ENCODE assay signal across 20 cellular contexts in genomic region chr6:41685641-41686380, GRCh38. TPM values are rescaled to one million over a fixed set of nuclear protein-coding genes. Genes with fewer than 3 reads are reported as not detected.
DNase-seq lines count a peak whose midpoint lies in the region; ATAC-seq lines count a peak whose summit lies in the region.
"Had no signal": no experiment of that assay in that cellular context is flagged by ENCODE, and none has a peak within 500 bp of the region (broad histone marks: within the 10 kb centered on the region; RNA-seq: fewer than 3 reads in every experiment).

No MANE protein-coding gene starts in this region.

- H3K9me3 Mint-ChIP-seq in activated T-cell treated with anti-CD3 and anti-CD28 coated beads, Interleukin-2, amount 50 U/mL, for 24 hours, result no peaks in the 10 kb centered on the region
- H3K9me3 Mint-ChIP-seq: CD4-positive, alpha-beta T cell had no signal

- H3K23ac ChIP-seq in neuronal stem cell (ENCODE audit: low read depth, low read length, poor library complexity), result no peak overlapping the region

- H2AK5ac ChIP-seq in neuronal stem cell (ENCODE audit: low read depth, low read length), result peak overlapping the region; percentile 78

- no peak overlapping the region for H2BK15ac ChIP-seq in neuronal stem cell (ENCODE audit: low read length)

- H3K4me3 ChIP-seq in neuronal stem cell (ENCODE audit: low read length in 2 of 2), result no peak overlapping the region
- H3K4me3 ChIP-seq: GM23248 had no signal

- H3K27me3 Mint-ChIP-seq in activated T-cell treated with anti-CD3 and anti-CD28 coated beads, Interleukin-2, amount 50 U/mL, for 24 hours, result no peaks in the 10 kb centered on the region
- H3K27me3 Mint-ChIP-seq: CD4-positive, alpha-beta T cell had no signal

- no peaks in the 10 kb centered on the region for H3K9me3 ChIP-seq in neuronal stem cell (replicated peaks in 1 of 2; ENCODE audit: control insufficient read depth in 2 of 2, insufficient read depth in 1 of 2, low read depth in 1 of 2, low read length in 2 of 2)
- H3K9me3 ChIP-seq: BE2C had no signal

- no peak overlapping the region for H3K4ac ChIP-seq in neuronal stem cell (ENCODE audit: low read length)

- H3K18ac ChIP-seq in neuronal stem cell (ENCODE audit: low read length), result no peak overlapping the region

- H3K4me1 Mint-ChIP-seq in activated T-cell treated with anti-CD3 and anti-CD28 coated beads, Interleukin-2, amount 50 U/mL, for 24 hours (ENCODE audit: low read depth), result peaks cover 18% of the 10 kb centered on the region

- H3K79me1 ChIP-seq in neuronal stem cell (ENCODE audit: low read depth, low read length), result no peaks in the 10 kb centered on the region

- no peaks in the 10 kb centered on the region for H3K36me3 ChIP-seq in neuronal stem cell (replicated peaks in 1 of 2; ENCODE audit: control insufficient read depth in 2 of 2, insufficient read depth in 2 of 2, low read length in 2 of 2)
- H3K36me3 ChIP-seq: BE2C had no signal

- H3K4me3 Mint-ChIP-seq in activated T-cell treated with anti-CD3 and anti-CD28 coated beads, Interleukin-2, amount 50 U/mL, for 24 hours, result no peak overlapping the region
- H3K4me3 Mint-ChIP-seq: CD4-positive, alpha-beta T cell had no signal

- H3K27ac Mint-ChIP-seq in activated T-cell treated with anti-CD3 and anti-CD28 coated beads, Interleukin-2, amount 50 U/mL, for 24 hours, result no peak overlapping the region
- H3K27ac Mint-ChIP-seq: CD4-positive, alpha-beta T cell had no signal

- peaks cover 10 to 11% of the 10 kb centered on the region in 2 donors for H3K4me1 ChIP-seq in neuronal stem cell (ENCODE audit: control insufficient read depth in 2 of 2, insufficient read depth in 1 of 2, low read depth in 1 of 2, low read length in 2 of 2)

- no peak overlapping the region for H3K9ac ChIP-seq in neuronal stem cell (ENCODE audit: low read depth, low read length, poor library complexity)
- H3K9ac ChIP-seq: GM23248 had no signal

- no CpG with 5 or more reads among the region's 7 CpGs for WGBS in neuronal stem cell (ENCODE audit: extremely low coverage in 2 of 2, insufficient read length in 2 of 2, insufficient replicate concordance in 1 of 2), 2 donors

- H2BK12ac ChIP-seq in neuronal stem cell (ENCODE audit: low read length), result no peak overlapping the region

- H2AFZ ChIP-seq in neuronal stem cell (ENCODE audit: low read length), result no peak overlapping the region
- H2AFZ ChIP-seq: GM23248 had no signal

- no peak overlapping the region for H4K8ac ChIP-seq in neuronal stem cell (ENCODE audit: low read depth, low read length)

- peaks cover 35% of the 10 kb centered on the region for H3K36me3 Mint-ChIP-seq in activated T-cell treated with anti-CD3 and anti-CD28 coated beads, Interleukin-2, amount 50 U/mL, for 24 hours (ENCODE audit: low read depth)

- no peak overlapping the region for H2BK5ac ChIP-seq in neuronal stem cell (ENCODE audit: low read length)

- no peak overlapping the region for H3K4me2 ChIP-seq in neuronal stem cell (ENCODE audit: insufficient read depth, low read length, poor library complexity, severe bottlenecking)

- peak overlapping the region; percentile 21 for H3K27ac ChIP-seq in caudate nucleus (ENCODE audit: low read depth, low read length)
- no peak overlapping the region for H3K27ac ChIP-seq in neuronal stem cell (replicated peaks; ENCODE audit: low read length)
- H3K27ac ChIP-seq in substantia nigra (ENCODE audit: low read depth, low read length, poor library complexity, severe bottlenecking), result peak overlapping the region; percentile 94
- H3K27ac ChIP-seq: GM23248, HL-60 had no signal

- no peak for ATAC-seq in GM19463 (IDR thresholded peaks at IDR 0.05; ENCODE audit: unreplicated experiment)

- no peak overlapping the region for H2BK120ac ChIP-seq in neuronal stem cell (ENCODE audit: low read depth, low read length)

- peak; percentile 17 for DNase-seq in activated T-cell treated with anti-CD3 and anti-CD28 coated beads, Interleukin-2, amount 50 U/mL, for 24 hours
- no peak for DNase-seq in activated T-cell treated with anti-CD3 and anti-CD28 coated beads, Interleukin-2, amount 50 U/mL, for 48 hours
- DNase-seq in caudate nucleus (lab: John Stamatoyannopoulos, UW) (no peak), neuronal stem cell (ENCODE audit: low spot score) (no peak), substantia nigra (lab: John Stamatoyannopoulos, UW) (no peak), C1 segment of cervical spinal cord (lab: John Stamatoyannopoulos, UW) (no peak)
- DNase-seq in NK-92 treated with Interleukin-12 subunit alpha and Interleukin-12 subunit beta, amount 100 ng/mL, for 24 hours (lab: John Stamatoyannopoulos, UW), result no peak
- DNase-seq: 8988T; BE2C; CD4-positive, alpha-beta T cell; DMS153; GDM1; GM23248; HCEC 1CT; NCI-H1417; NCI-H187; NCI-H226; NCI-H524 had no signal

- H3K14ac ChIP-seq in neuronal stem cell (ENCODE audit: low read length), result no peak overlapping the region

- H4K91ac ChIP-seq in neuronal stem cell (ENCODE audit: low read depth, low read length, poor library complexity), result no peak overlapping the region

- H3K27me3 ChIP-seq in neuronal stem cell (ENCODE audit: control insufficient read depth in 3 of 3, insufficient read depth in 3 of 3, low read depth in 1 of 3, low read length in 3 of 3), result peaks cover 0 to 13% (median 6%) of the 10 kb centered on the region in 3 experiments
- H3K27me3 ChIP-seq: BE2C had no signal

RNA-seq across cellular contexts. Expression of gene MDFI, which starts 47.5 kb away (rescaled TPM):
- 73.1 TPM for polyA plus RNA-seq in neuronal stem cell (2013, experiment 1 of 2)
- 65.6 TPM for polyA plus RNA-seq in neuronal stem cell (2013, experiment 2 of 2)
- polyA plus RNA-seq: GM23248 had no signal

RNA-seq across cellular contexts. Expression of gene TFEB, which starts 49.6 kb away (rescaled TPM):
- polyA plus RNA-seq in neuronal stem cell (2013, experiment 1 of 2), result 1.1 TPM
- polyA plus RNA-seq in neuronal stem cell (2013, experiment 2 of 2), result 1.1 TPM
